ENCODE assay signal across 9 cellular contexts in genomic region chr2:25043241-25043867, GRCh38. TPM values are rescaled to one million over a fixed set of nuclear protein-coding genes. Genes with fewer than 3 reads are reported as not detected.
DNase-seq lines count a peak whose midpoint lies in the region; ATAC-seq and TF ChIP-seq lines count a peak whose summit lies in the region.
"Had no signal": no experiment of that assay in that cellular context is flagged by ENCODE, and none has a peak within 500 bp of the region (broad histone marks: within the 10 kb centered on the region; RNA-seq: fewer than 3 reads in every experiment).

No MANE protein-coding gene starts in this region.

- H3K27me3 ChIP-seq in SJSA1 (replicated peaks) (peaks cover 11% of the 10 kb centered on the region), stomach (peaks cover 0 to 43% (median 13%) of the 10 kb centered on the region in 3 donors), upper lobe of left lung (no peaks in the 10 kb centered on the region)
- H3K27me3 ChIP-seq: adrenal gland had no signal

- ATAC-seq in upper lobe of left lung (ENCODE audit: low FRiP score in 2 of 2) (no peak), HG03139 (IDR thresholded peaks at IDR 0.05; ENCODE audit: unreplicated experiment) (no peak)

- TF ChIP-seq POLR2A in stomach (IDR thresholded peaks at IDR 0.05) (no peak), upper lobe of left lung (IDR thresholded peaks at IDR 0.05) (no peak)

- WGBS in stomach, 5 donors, result 27 to 47% (median 34%) methylated on average over 8 of the region's 8 CpGs
- 36 to 50% methylated on average over 4 to 8 of the region's 8 CpGs for WGBS in upper lobe of left lung, 2 donors

- H3K4me3 ChIP-seq in SJSA1, result peak overlapping the region; percentile 60; the same call in 1 of the 2 replicates
- H3K4me3 ChIP-seq in astrocyte of the cerebellum (ENCODE audit: low read depth, low read length), result peak overlapping the region; percentile 62
- peak overlapping the region; percentile 66 to 80 (median 76) for H3K4me3 ChIP-seq in stomach
- H3K4me3 ChIP-seq in upper lobe of left lung, result peak overlapping the region in 2 of 4 donors; percentile 78 to 88

- H3K36me3 ChIP-seq in SJSA1 (no peaks in the 10 kb centered on the region), stomach (no peaks in the 10 kb centered on the region), upper lobe of left lung (no peaks in the 10 kb centered on the region)
- H3K36me3 ChIP-seq: adrenal gland had no signal

- peaks cover 21% of the 10 kb centered on the region for H3K4me1 ChIP-seq in SJSA1 (replicated peaks)
- peaks cover 17 to 27% (median 24%) of the 10 kb centered on the region in 4 donors for H3K4me1 ChIP-seq in stomach
- peaks cover 15 to 22% (median 20%) of the 10 kb centered on the region in 4 donors for H3K4me1 ChIP-seq in upper lobe of left lung

- intact Hi-C loops in stomach (cut with DNase I; ENCODE audit: low total_unique reads), result no loop called here

- TF ChIP-seq CTCF in astrocyte of the cerebellum (IDR thresholded peaks at IDR 0.05; ENCODE audit: low read depth, low read length, missing control alignments) (no peak), stomach (IDR thresholded peaks at IDR 0.05) (no peak), upper lobe of left lung (IDR thresholded peaks at IDR 0.05) (no peak)

- in situ Hi-C loops in astrocyte of the cerebellum (cut with HindIII; ENCODE audit: low sequenced_read_pairs), result no loop called here

- H3K9me3 ChIP-seq in SJSA1 (replicated peaks), result 0 out of 2 replicates have a peak, but pooled peaks cover 6% of the 10 kb centered on the region
- no peaks in the 10 kb centered on the region for H3K9me3 ChIP-seq in stomach
- no peaks in the 10 kb centered on the region for H3K9me3 ChIP-seq in upper lobe of left lung
- H3K9me3 ChIP-seq: adrenal gland had no signal

- no peak overlapping the region for H3K27ac ChIP-seq in SJSA1
- H3K27ac ChIP-seq in stomach, result peak overlapping the region in 1 of 5 donors; percentile 84
- H3K27ac ChIP-seq in upper lobe of left lung, result no peak overlapping the region

- DNase-seq in DMS 273 (lab: John Stamatoyannopoulos, UW; ENCODE audit: unreplicated experiment), result peak; percentile 41
- no peak for DNase-seq in DMS 273 treated with DMSO at 0.1 percent for 48 hours (lab: John Stamatoyannopoulos, UW)
- DNase-seq in SJSA1 (ENCODE audit: low read depth in 1 of 2, low spot score in 2 of 2), result peak; percentile 50 to 69
- peak; percentile 70 for DNase-seq in astrocyte of the cerebellum (ENCODE audit: low read depth)
- DNase-seq in lung microvascular endothelial cell (ENCODE audit: low read depth in 2 of 2), result peak; percentile 8 to 64
- no peak for DNase-seq in stomach
- no peak for DNase-seq in upper lobe of left lung

- no peak for TF ChIP-seq EP300 in stomach (IDR thresholded peaks at IDR 0.05)
- TF ChIP-seq EP300 in upper lobe of left lung (IDR thresholded peaks at IDR 0.05), result no peak

RNA-seq across cellular contexts. Expression of gene EFR3B, which starts 1.5 kb away (rescaled TPM):
- 0.39 and 0.63 TPM in 2 replicates for total RNA-seq in SJSA1 (2014; rRNA removed; shearing (Covaris generic))
- total RNA-seq in lung microvascular endothelial cell (0.65 and 1.4 TPM in 2 replicates), stomach (1 to 10 TPM in 3 of 5 donors, under 1 TPM in 1, not detected in 1; 0.58 to 4.5 (median 2.0) TPM), upper lobe of left lung (10 to 100 TPM in 3 of 6 donors, 1 to 10 TPM in 3; 5.1 to 15.2 (median 9.5) TPM)
- under 1 TPM; 0.10 to 0.31 (median 0.15) TPM for polyA plus RNA-seq in stomach

Comparison
In these comparisons a context has a peak if more than half of its experiments do, and no peak if none do; other contexts are left out.
1. DNase-seq: peak in DMS 273 (single experiment), SJSA1 (2 of 2), astrocyte of the cerebellum (single experiment) and lung microvascular endothelial cell (2 of 2); none in DMS 273 treated with DMSO at 0.1 percent for 48 hours (single experiment), stomach (single experiment) and upper lobe of left lung (0 of 2).